ENCODE assay signal across 8 cellular contexts in the genomic region with DNA sequence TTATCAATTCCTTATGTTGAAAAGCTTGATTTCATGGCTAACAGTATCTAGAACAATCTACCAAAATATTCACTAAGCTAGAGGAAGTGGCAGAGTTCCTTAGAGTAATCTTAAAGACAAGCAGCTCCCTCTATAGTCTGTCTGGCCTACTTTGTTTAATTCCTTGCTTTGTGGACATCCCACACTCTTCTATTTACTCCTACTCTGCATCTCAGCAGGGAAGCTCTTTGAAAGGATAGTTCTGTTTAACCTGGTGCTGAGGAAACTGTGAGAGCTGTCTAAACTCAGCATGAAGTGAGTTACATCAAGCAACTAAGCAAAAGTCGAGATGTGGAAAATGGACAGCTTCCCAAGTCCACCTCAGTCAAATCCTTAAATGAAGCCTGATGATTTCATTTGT. TPM values are rescaled to one million over a fixed set of nuclear protein-coding genes. Genes with fewer than 3 reads are reported as not detected.
DNase-seq lines count a peak whose midpoint lies in the region; ATAC-seq and TF ChIP-seq lines count a peak whose summit lies in the region.

No MANE protein-coding gene starts in this region.

- WGBS in gastroesophageal sphincter (ENCODE audit: low coverage in 1 of 2), 2 donors = 0 to 17% methylated on average over 1 of the region's 1 CpG
- 44 to 52% methylated on average over 1 of the region's 1 CpG for WGBS in thyroid gland, 2 donors

- H3K9me3 Mint-ChIP-seq in IgD-negative memory B cell = no peaks in the 10 kb centered on the region

- no peaks in the 10 kb centered on the region for H3K27me3 ChIP-seq in gastroesophageal sphincter
- H3K27me3 ChIP-seq in thyroid gland = no peaks in the 10 kb centered on the region

- H3K36me3 ChIP-seq in SK-N-MC (ENCODE audit: insufficient read depth, low read length) = no peaks in the 10 kb centered on the region
- H3K36me3 ChIP-seq in gastroesophageal sphincter = no peaks in the 10 kb centered on the region
- no peaks in the 10 kb centered on the region for H3K36me3 ChIP-seq in thyroid gland

- H3K27ac Mint-ChIP-seq in IgD-negative memory B cell = peak overlapping the region in 2 of 3 donors; percentile 79 to 87

- H3K27me3 Mint-ChIP-seq in IgD-negative memory B cell = no peaks in the 10 kb centered on the region

- intact Hi-C loops in thyroid gland (cut with DNase I) = no loop called here

- H3K4me1 Mint-ChIP-seq in IgD-negative memory B cell = peaks cover 26 to 30% (median 28%) of the 10 kb centered on the region in 3 donors

- H3K4me1 ChIP-seq in gastroesophageal sphincter (peaks cover 7 to 63% (median 14%) of the 10 kb centered on the region in 3 donors), thyroid gland (peaks cover 29 to 31% of the 10 kb centered on the region in 2 donors)

- H3K27ac ChIP-seq in SK-N-MC = 0 out of 2 replicates have a peak overlapping the region, but pooled peaks have one; percentile 45
- H3K27ac ChIP-seq in gastroesophageal sphincter = peak overlapping the region in 3 of 4 donors; percentile 45 to 100 (median 99)
- no peak overlapping the region for H3K27ac ChIP-seq in thyroid gland

- H3K9ac ChIP-seq in SK-N-MC (ENCODE audit: insufficient read length) = no peak overlapping the region

- no peaks in the 10 kb centered on the region for H3K9me3 ChIP-seq in SK-N-MC (ENCODE audit: low read depth, low read length)
- H3K9me3 ChIP-seq in gastroesophageal sphincter = no peaks in the 10 kb centered on the region
- no peaks in the 10 kb centered on the region for H3K9me3 ChIP-seq in thyroid gland

- no peak for ATAC-seq in gastroesophageal sphincter

- no peaks in the 10 kb centered on the region for H3K36me3 Mint-ChIP-seq in IgD-negative memory B cell

- TF ChIP-seq POLR2A in gastroesophageal sphincter (IDR thresholded peaks at IDR 0.05) (no peak), thyroid gland (IDR thresholded peaks at IDR 0.05) (no peak)

- TF ChIP-seq EP300 in gastroesophageal sphincter (IDR thresholded peaks at IDR 0.05) = no peak

- peak overlapping the region in 1 of 4 donors; percentile 77 for H3K4me3 Mint-ChIP-seq in IgD-negative memory B cell

- TF ChIP-seq CTCF in gastroesophageal sphincter (IDR thresholded peaks at IDR 0.05) = peak in 3 of 4 experiments; percentile 22 to 52 (median 43)
- peak in 3 of 6 experiments; percentile 34 to 38 (median 36) for TF ChIP-seq CTCF in thyroid gland (IDR thresholded peaks at IDR 0.05)

- H3K4me3 ChIP-seq in SK-N-MC = peak overlapping the region; percentile 13
- no peak overlapping the region for H3K4me3 ChIP-seq in gastroesophageal sphincter
- H3K4me3 ChIP-seq in thyroid gland (replicated peaks in 1 of 3) = no peak overlapping the region

- DNase-seq in A172 (ENCODE audit: low spot score) (peak; percentile 66), GF-D8 (lab: John Stamatoyannopoulos, UW) (peak; percentile 68), SK-N-MC (ENCODE audit: low read depth, low spot score) (no peak), smooth muscle cell of the brain vasculature (ENCODE audit: low read depth, low spot score) (peak; percentile 49), thyroid gland (no peak), mucosa of gallbladder (ENCODE audit: low spot score) (no peak)

RNA-seq across cellular contexts. Expression of gene REV3L, which starts 4.3 kb away (rescaled TPM):
- 14.9 and 15.3 TPM in 2 replicates for total RNA-seq in A172 (2014; rRNA removed; shearing (Covaris generic))
- polyA plus RNA-seq in IgD-negative memory B cell = 16.5 TPM
- total RNA-seq in gastroesophageal sphincter (10 to 100 TPM; 40.7 to 84.1 (median 52.6) TPM), thyroid gland (10 to 100 TPM; 38.2 to 73.5 (median 60.0) TPM), mucosa of gallbladder (19.0 TPM)

Comparison
In these comparisons a context has a peak if more than half of its experiments do, and no peak if none do; other contexts are left out.
1. DNase-seq: peak in A172 (single experiment), GF-D8 (single experiment) and smooth muscle cell of the brain vasculature (single experiment); none in SK-N-MC (single experiment), thyroid gland (0 of 2) and mucosa of gallbladder (single experiment).
2. H3K27ac ChIP-seq: peak in SK-N-MC (single experiment) and gastroesophageal sphincter (3 of 4); none in thyroid gland (0 of 3).